ENCODE assay signal across 11 cellular contexts in genomic region chr11:111944651-111945051, GRCh38. TPM values are rescaled to one million over a fixed set of nuclear protein-coding genes. Genes with fewer than 3 reads are reported as not detected.
DNase-seq lines count a peak whose midpoint lies in the region; ATAC-seq, FAIRE-seq and TF ChIP-seq lines count a peak whose summit lies in the region.
"Had no signal": no experiment of that assay in that cellular context is flagged by ENCODE, and none has a peak within 500 bp of the region (broad histone marks: within the 10 kb centered on the region; RNA-seq: fewer than 3 reads in every experiment).

No MANE protein-coding gene starts in this region.

- DNase-seq in Caco-2: no peak
- DNase-seq in RCC 7860 (ENCODE audit: low spot score): peak; percentile 97
- peak; percentile 94 for DNase-seq in dermis blood vessel endothelial cell
- peak; percentile 34 for DNase-seq in posterior vena cava (ENCODE audit: low spot score)
- no peak for DNase-seq in DMS114 treated with DMSO at 0.1 percent for 48 hours (lab: John Stamatoyannopoulos, UW; ENCODE audit: unreplicated experiment)
- DNase-seq in ureter (ENCODE audit: low spot score): no peak
- DNase-seq: activated naive CD8-positive, alpha-beta T cell treated with anti-CD3 and anti-CD28 coated beads, Interleukin-2, amount 10 ng/mL, durations not matched to agents 7 days and 5 days had no signal

- POLR2A ChIA-PET in Caco-2 (lab: Charles Lee): interaction anchor here (1.3 kb wide), 1 partner anchor 13 kb away, joined by 4 read pairs; no protein-coding TSS in a partner anchor

- no peak for TF ChIP-seq CTCF in Caco-2 (IDR thresholded peaks at IDR 0.05; ENCODE audit: insufficient read depth in 1 of 2, low read depth in 1 of 2, low read length in 1 of 2, severe bottlenecking in 1 of 2, unreplicated experiment in 1 of 2)

- intact Hi-C loops in Caco-2 (cut with micrococcal nuclease; ENCODE audit: unreplicated experiment) (loop anchor here (1.0 to 2.0 kb wide), 4 partner anchors 8 to 60 kb away; no protein-coding TSS in a partner anchor), posterior vena cava (cut with DNase I) (loop anchor here in 1 of 2 donors (1.0 kb wide), 1 partner anchor 39 kb away; no protein-coding TSS in a partner anchor)

- CTCF ChIA-PET in Caco-2 (lab: Charles Lee): interaction anchor here (0.9 to 1.7 kb wide), 5 partner anchors 11 to 74 kb away, joined by 4 to 16 read pairs (median 8); no protein-coding TSS in a partner anchor

- no peaks in the 10 kb centered on the region for H3K9me3 Mint-ChIP-seq in Caco-2 (ENCODE audit: unreplicated experiment)
- H3K9me3 Mint-ChIP-seq: activated naive CD8-positive, alpha-beta T cell treated with anti-CD3 and anti-CD28 coated beads, Interleukin-2, amount 10 ng/mL, durations not matched to agents 7 days and 5 days; memory B cell had no signal

- H3K4me3 Mint-ChIP-seq in Caco-2 (ENCODE audit: unreplicated experiment): peak overlapping the region; percentile 51
- H3K4me3 Mint-ChIP-seq: activated naive CD8-positive, alpha-beta T cell treated with anti-CD3 and anti-CD28 coated beads, Interleukin-2, amount 10 ng/mL, durations not matched to agents 7 days and 5 days; memory B cell had no signal

- FAIRE-seq in RCC 7860 (lab: Jason Lieb, UNC): peak; percentile 92

- H3K4me3 ChIP-seq in Caco-2 (ENCODE audit: low read depth, low read length): no peak overlapping the region

- ATAC-seq in HG02885 (IDR thresholded peaks at IDR 0.05; ENCODE audit: poor library complexity, unreplicated experiment) (no peak), HG02973 (IDR thresholded peaks at IDR 0.05; ENCODE audit: unreplicated experiment) (no peak)

- H3K27me3 ChIP-seq in Caco-2 (replicated peaks; ENCODE audit: control insufficient read depth, insufficient read depth, low read length): no peaks in the 10 kb centered on the region

- H3K9me3 ChIP-seq in Caco-2: no peaks in the 10 kb centered on the region

- H3K4me1 Mint-ChIP-seq in Caco-2 (ENCODE audit: low read depth, unreplicated experiment): peaks cover 13% of the 10 kb centered on the region
- H3K4me1 Mint-ChIP-seq: memory B cell had no signal

- H3K36me3 ChIP-seq in Caco-2 (ENCODE audit: control insufficient read depth, insufficient read depth, low read length): no peaks in the 10 kb centered on the region

- BruUV-seq in Caco-2 (replicated peaks; lab: Mats Ljungman, UMichigan): no TSS peak

- peak overlapping the region; percentile 57 for H3K27ac Mint-ChIP-seq in Caco-2 (ENCODE audit: unreplicated experiment)
- H3K27ac Mint-ChIP-seq: activated naive CD8-positive, alpha-beta T cell treated with anti-CD3 and anti-CD28 coated beads, Interleukin-2, amount 10 ng/mL, durations not matched to agents 7 days and 5 days; memory B cell had no signal

- H3K4me1 ChIP-seq in Caco-2: peaks cover 13% of the 10 kb centered on the region

- no peaks in the 10 kb centered on the region for H3K27me3 Mint-ChIP-seq in Caco-2 (ENCODE audit: insufficient read depth, unreplicated experiment)
- H3K27me3 Mint-ChIP-seq: memory B cell had no signal

- no peaks in the 10 kb centered on the region for H3K36me3 Mint-ChIP-seq in Caco-2 (ENCODE audit: insufficient read depth, unreplicated experiment)
- H3K36me3 Mint-ChIP-seq: activated naive CD8-positive, alpha-beta T cell treated with anti-CD3 and anti-CD28 coated beads, Interleukin-2, amount 10 ng/mL, durations not matched to agents 7 days and 5 days; memory B cell had no signal

RNA-seq across cellular contexts. Expression of gene DIXDC1, which starts 7.5 kb away (rescaled TPM):
- total RNA-seq in Caco-2 (2022) (4.9 and 6.4 TPM in 2 replicates), dermis blood vessel endothelial cell (17.7 and 30.8 TPM in 2 replicates), posterior vena cava (10 to 100 TPM; 40.5 to 44.5 TPM), ureter (24.7 TPM)

RNA-seq across cellular contexts. Expression of gene C11orf52, which starts 25.9 kb away (rescaled TPM):
- 14.4 and 14.8 TPM in 2 replicates for total RNA-seq in Caco-2 (2022)
- 0.17 and 0.47 TPM in 2 replicates for total RNA-seq in dermis blood vessel endothelial cell
- total RNA-seq in posterior vena cava: 1 to 10 TPM; 1.6 to 1.7 TPM
- 8.5 TPM for total RNA-seq in ureter
- total RNA-seq: activated naive CD8-positive, alpha-beta T cell treated with anti-CD3 and anti-CD28 coated beads, Interleukin-2, amount 10 ng/mL, durations not matched to agents 7 days and 5 days had no signal

RNA-seq across cellular contexts. Expression of gene HSPB2, which starts 32.1 kb away (rescaled TPM):
- total RNA-seq in Caco-2 (2022) (not detected in 2 replicates), dermis blood vessel endothelial cell (not detected in 2 replicates), posterior vena cava (10 to 100 TPM; 11.6 to 16.5 TPM), ureter (0.83 TPM)
- total RNA-seq: NCI-H460 had no signal

RNA-seq across cellular contexts. Expression of gene CRYAB, which starts 33.1 kb away (rescaled TPM):
- 1.1 and 1.9 TPM in 2 replicates for total RNA-seq in Caco-2 (2022)
- total RNA-seq in dermis blood vessel endothelial cell: 1.0 and 1.7 TPM in 2 replicates
- total RNA-seq in posterior vena cava: 100 to 1,000 TPM; 527 to 713 TPM
- 106 TPM for total RNA-seq in ureter
- total RNA-seq: activated naive CD8-positive, alpha-beta T cell treated with anti-CD3 and anti-CD28 coated beads, Interleukin-2, amount 10 ng/mL, durations not matched to agents 7 days and 5 days had no signal

Comparison
In these comparisons a context has a peak if more than half of its experiments do, and no peak if none do; other contexts are left out.
1. DNase-seq: peak in RCC 7860 (single experiment), dermis blood vessel endothelial cell (single experiment) and posterior vena cava (single experiment); none in Caco-2 (0 of 2), DMS114 treated with DMSO at 0.1 percent for 48 hours (single experiment) and ureter (single experiment).